In genomic region chr12:42325776-42326465, GRCh38 we compare ENCODE assay signal across 2 cellular contexts.
TF ChIP-seq lines count a peak whose summit lies in the region.

A gene with protein sequence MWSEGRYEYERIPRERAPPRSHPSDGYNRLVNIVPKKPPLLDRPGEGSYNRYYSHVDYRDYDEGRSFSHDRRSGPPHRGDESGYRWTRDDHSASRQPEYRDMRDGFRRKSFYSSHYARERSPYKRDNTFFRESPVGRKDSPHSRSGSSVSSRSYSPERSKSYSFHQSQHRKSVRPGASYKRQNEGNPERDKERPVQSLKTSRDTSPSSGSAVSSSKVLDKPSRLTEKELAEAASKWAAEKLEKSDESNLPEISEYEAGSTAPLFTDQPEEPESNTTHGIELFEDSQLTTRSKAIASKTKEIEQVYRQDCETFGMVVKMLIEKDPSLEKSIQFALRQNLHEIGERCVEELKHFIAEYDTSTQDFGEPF (plus strand): TSS chr12:42326167. CDS start chr12:42335903, 9,736 bp downstream.
A gene with protein sequence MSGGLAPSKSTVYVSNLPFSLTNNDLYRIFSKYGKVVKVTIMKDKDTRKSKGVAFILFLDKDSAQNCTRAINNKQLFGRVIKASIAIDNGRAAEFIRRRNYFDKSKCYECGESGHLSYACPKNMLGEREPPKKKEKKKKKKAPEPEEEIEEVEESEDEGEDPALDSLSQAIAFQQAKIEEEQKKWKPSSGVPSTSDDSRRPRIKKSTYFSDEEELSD (minus strand): TSS chr12:42326094. CDS start chr12:42324102, 1,992 bp downstream.

TF ChIP-seq in HCT116, 20 proteins besides CTCF, POLR2A, EP300 and RAD21 (continued from another document):
- TF ChIP-seq ZBTB33 (IDR thresholded peaks at IDR 0.05; ENCODE audit: extremely low read depth, insufficient replicate concordance, low read length) (no peak), TCF7L2 (IDR thresholded peaks at IDR 0.05; ENCODE audit: borderline replicate concordance, extremely low read depth, insufficient read depth, insufficient read length) (peak; percentile 25), JUND (IDR thresholded peaks at IDR 0.05) (no peak), EGR1 (IDR thresholded peaks at IDR 0.05; ENCODE audit: low read depth) (0 out of 2 replicates have a peak, but pooled peaks have one; percentile 14), ATF3 (IDR thresholded peaks at IDR 0.05) (no peak), YY1 (IDR thresholded peaks at IDR 0.05; ENCODE audit: extremely low read depth, insufficient replicate concordance, low read depth, low read length) (no peak), ZNF274 (IDR thresholded peaks at IDR 0.05; ENCODE audit: low read depth, low read length) (no peak), ZFX (IDR thresholded peaks at IDR 0.05) (peak; percentile 92), FOSL1 (IDR thresholded peaks at IDR 0.05; ENCODE audit: low read depth) (no peak), EZH2phosphoT487 (IDR thresholded peaks at IDR 0.05; ENCODE audit: borderline replicate concordance) (no peak), CEBPB (IDR thresholded peaks at IDR 0.05; ENCODE audit: low read depth) (no peak), POLR2AphosphoS5 (IDR thresholded peaks at IDR 0.05; ENCODE audit: low read depth, low read length) (peak; percentile 93), EZH2 (IDR thresholded peaks at IDR 0.05) (no peak), MAX (IDR thresholded peaks at IDR 0.05) (no peak; the same call in none of the 2 replicates)
- TF ChIP-seq, protein P1, sequence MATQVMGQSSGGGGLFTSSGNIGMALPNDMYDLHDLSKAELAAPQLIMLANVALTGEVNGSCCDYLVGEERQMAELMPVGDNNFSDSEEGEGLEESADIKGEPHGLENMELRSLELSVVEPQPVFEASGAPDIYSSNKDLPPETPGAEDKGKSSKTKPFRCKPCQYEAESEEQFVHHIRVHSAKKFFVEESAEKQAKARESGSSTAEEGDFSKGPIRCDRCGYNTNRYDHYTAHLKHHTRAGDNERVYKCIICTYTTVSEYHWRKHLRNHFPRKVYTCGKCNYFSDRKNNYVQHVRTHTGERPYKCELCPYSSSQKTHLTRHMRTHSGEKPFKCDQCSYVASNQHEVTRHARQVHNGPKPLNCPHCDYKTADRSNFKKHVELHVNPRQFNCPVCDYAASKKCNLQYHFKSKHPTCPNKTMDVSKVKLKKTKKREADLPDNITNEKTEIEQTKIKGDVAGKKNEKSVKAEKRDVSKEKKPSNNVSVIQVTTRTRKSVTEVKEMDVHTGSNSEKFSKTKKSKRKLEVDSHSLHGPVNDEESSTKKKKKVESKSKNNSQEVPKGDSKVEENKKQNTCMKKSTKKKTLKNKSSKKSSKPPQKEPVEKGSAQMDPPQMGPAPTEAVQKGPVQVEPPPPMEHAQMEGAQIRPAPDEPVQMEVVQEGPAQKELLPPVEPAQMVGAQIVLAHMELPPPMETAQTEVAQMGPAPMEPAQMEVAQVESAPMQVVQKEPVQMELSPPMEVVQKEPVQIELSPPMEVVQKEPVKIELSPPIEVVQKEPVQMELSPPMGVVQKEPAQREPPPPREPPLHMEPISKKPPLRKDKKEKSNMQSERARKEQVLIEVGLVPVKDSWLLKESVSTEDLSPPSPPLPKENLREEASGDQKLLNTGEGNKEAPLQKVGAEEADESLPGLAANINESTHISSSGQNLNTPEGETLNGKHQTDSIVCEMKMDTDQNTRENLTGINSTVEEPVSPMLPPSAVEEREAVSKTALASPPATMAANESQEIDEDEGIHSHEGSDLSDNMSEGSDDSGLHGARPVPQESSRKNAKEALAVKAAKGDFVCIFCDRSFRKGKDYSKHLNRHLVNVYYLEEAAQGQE (IDR thresholded peaks at IDR 0.05; ENCODE audit: low read depth): no peak

TF ChIP-seq in SK-N-SH, 30 proteins besides CTCF, POLR2A, EP300 and RAD21 (continued from another document):
- TF ChIP-seq CHD2 (IDR thresholded peaks at IDR 0.05; ENCODE audit: low read length, partially characterized antibody) (no peak), ELF1 (IDR thresholded peaks at IDR 0.05) (peak; percentile 88), JUND (IDR thresholded peaks at IDR 0.05) (no peak), NFIC (IDR thresholded peaks at IDR 0.05; ENCODE audit: borderline replicate concordance) (0 out of 2 replicates have a peak, but pooled peaks have one; percentile 20), TCF12 (IDR thresholded peaks at IDR 0.05) (no peak), YY1 (IDR thresholded peaks at IDR 0.05; ENCODE audit: low read depth) (0 out of 2 replicates have a peak, but pooled peaks have one; percentile 49), MEF2A (IDR thresholded peaks at IDR 0.05; ENCODE audit: borderline replicate concordance, low read depth) (no peak), RXRA (IDR thresholded peaks at IDR 0.05; ENCODE audit: borderline replicate concordance, low read depth) (no peak), POLR2AphosphoS5 (IDR thresholded peaks at IDR 0.05; ENCODE audit: low read depth, low read length) (peak; percentile 93), ZBTB33 (IDR thresholded peaks at IDR 0.05; ENCODE audit: borderline replicate concordance, low read depth) (no peak), FOXJ3 (CRISPR knock-in tag; IDR thresholded peaks at IDR 0.05) (no peak), FOXM1 (IDR thresholded peaks at IDR 0.05; ENCODE audit: low read depth) (no peak), SIN3A (IDR thresholded peaks at IDR 0.05; ENCODE audit: borderline replicate concordance, low read depth, low read length) (0 out of 2 replicates have a peak, but pooled peaks have one; percentile 57), RFX5 (IDR thresholded peaks at IDR 0.05; ENCODE audit: low read length) (no peak), TEAD4 (IDR thresholded peaks at IDR 0.05; ENCODE audit: borderline replicate concordance, insufficient read depth) (no peak), IRF3 (IDR thresholded peaks at IDR 0.05; ENCODE audit: low read depth, low read length) (no peak), GATA2 (CRISPR knock-in tag; IDR thresholded peaks at IDR 0.05) (no peak), GABPA (IDR thresholded peaks at IDR 0.05; ENCODE audit: low read depth) (peak; percentile 80)
- TF ChIP-seq, protein P2, sequence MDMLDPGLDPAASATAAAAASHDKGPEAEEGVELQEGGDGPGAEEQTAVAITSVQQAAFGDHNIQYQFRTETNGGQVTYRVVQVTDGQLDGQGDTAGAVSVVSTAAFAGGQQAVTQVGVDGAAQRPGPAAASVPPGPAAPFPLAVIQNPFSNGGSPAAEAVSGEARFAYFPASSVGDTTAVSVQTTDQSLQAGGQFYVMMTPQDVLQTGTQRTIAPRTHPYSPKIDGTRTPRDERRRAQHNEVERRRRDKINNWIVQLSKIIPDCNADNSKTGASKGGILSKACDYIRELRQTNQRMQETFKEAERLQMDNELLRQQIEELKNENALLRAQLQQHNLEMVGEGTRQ (IDR thresholded peaks at IDR 0.05; ENCODE audit: borderline replicate concordance, low read depth, low read length): no peak
- TF ChIP-seq, protein P1 (IDR thresholded peaks at IDR 0.05; ENCODE audit: low read depth, low read length): no peak
- TF ChIP-seq, protein P3, sequence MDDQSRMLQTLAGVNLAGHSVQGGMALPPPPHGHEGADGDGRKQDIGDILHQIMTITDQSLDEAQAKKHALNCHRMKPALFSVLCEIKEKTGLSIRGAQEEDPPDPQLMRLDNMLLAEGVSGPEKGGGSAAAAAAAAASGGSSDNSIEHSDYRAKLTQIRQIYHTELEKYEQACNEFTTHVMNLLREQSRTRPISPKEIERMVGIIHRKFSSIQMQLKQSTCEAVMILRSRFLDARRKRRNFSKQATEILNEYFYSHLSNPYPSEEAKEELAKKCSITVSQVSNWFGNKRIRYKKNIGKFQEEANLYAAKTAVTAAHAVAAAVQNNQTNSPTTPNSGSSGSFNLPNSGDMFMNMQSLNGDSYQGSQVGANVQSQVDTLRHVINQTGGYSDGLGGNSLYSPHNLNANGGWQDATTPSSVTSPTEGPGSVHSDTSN (IDR thresholded peaks at IDR 0.05): no peak
